ENCODE assay signal across 1 cellular context in genomic region chr3:129535075-129535474, GRCh38.
A peak's percentile ranks its signal among the peaks of the same experiment; 100 is the strongest.
TF ChIP-seq lines count a peak whose summit lies in the region.

No MANE protein-coding gene starts in this region.

TF ChIP-seq in HepG2, 621 proteins besides CTCF, POLR2A, EP300 and RAD21 (continued from another document):
- no peak for TF ChIP-seq BRF2 (CRISPR knock-in tag; IDR thresholded peaks at IDR 0.05)
- no peak for TF ChIP-seq NBN (conservative IDR thresholded peaks at IDR 0.05)
- no peak for TF ChIP-seq MAZ (IDR thresholded peaks at IDR 0.05; ENCODE audit: borderline replicate concordance, low read depth, low read length)
- TF ChIP-seq MAZ (CRISPR knock-in tag; IDR thresholded peaks at IDR 0.05; ENCODE audit: low read depth): no peak; the same call in 1 of the 2 replicates
- TF ChIP-seq PRDM15 (CRISPR knock-in tag; IDR thresholded peaks at IDR 0.05): no peak
- no peak for TF ChIP-seq BORCS8-MEF2B (CRISPR knock-in tag; IDR thresholded peaks at IDR 0.05)
- TF ChIP-seq FIP1L1 (IDR thresholded peaks at IDR 0.05; ENCODE audit: borderline replicate concordance, insufficient read depth, low read depth, low read length): no peak
- TF ChIP-seq ZNF446 (CRISPR knock-in tag; IDR thresholded peaks at IDR 0.05): no peak
- TF ChIP-seq ERF (CRISPR knock-in tag; IDR thresholded peaks at IDR 0.05): no peak
- peak; percentile 50 to 70 for TF ChIP-seq NR2F1 (CRISPR knock-in tag; IDR thresholded peaks at IDR 0.05)
- TF ChIP-seq FOXO1 (CRISPR knock-in tag; IDR thresholded peaks at IDR 0.05): no peak
- no peak for TF ChIP-seq ZNF567 (CRISPR knock-in tag; IDR thresholded peaks at IDR 0.05; ENCODE audit: borderline replicate concordance)
- no peak for TF ChIP-seq PCBP1 (IDR thresholded peaks at IDR 0.05; ENCODE audit: borderline replicate concordance, low read depth, low read length)
- peak; percentile 17; the same call in 1 of the 2 replicates for TF ChIP-seq SALL1 (CRISPR knock-in tag; IDR thresholded peaks at IDR 0.05)
- peak; percentile 14; the same call in 1 of the 2 replicates for TF ChIP-seq CBX5 (CRISPR knock-in tag; IDR thresholded peaks at IDR 0.05; ENCODE audit: borderline replicate concordance)
- no peak for TF ChIP-seq ZNF512B (CRISPR knock-in tag; IDR thresholded peaks at IDR 0.05; ENCODE audit: borderline replicate concordance)
- TF ChIP-seq BRD4 (CRISPR knock-in tag; IDR thresholded peaks at IDR 0.05): no peak
- TF ChIP-seq HMGXB4 (CRISPR knock-in tag; IDR thresholded peaks at IDR 0.05; ENCODE audit: borderline replicate concordance in 1 of 2, low read depth in 1 of 2): no peak
- no peak for TF ChIP-seq MNT (IDR thresholded peaks at IDR 0.05)
- TF ChIP-seq MYPOP (CRISPR knock-in tag; IDR thresholded peaks at IDR 0.05): no peak
- no peak for TF ChIP-seq ZNF607 (CRISPR knock-in tag; IDR thresholded peaks at IDR 0.05; ENCODE audit: borderline replicate concordance)
- no peak for TF ChIP-seq ZNF292 (CRISPR knock-in tag; IDR thresholded peaks at IDR 0.05; ENCODE audit: borderline replicate concordance, low read depth)
- TF ChIP-seq ISL2 (CRISPR knock-in tag; IDR thresholded peaks at IDR 0.05): peak; percentile 39; the same call in 1 of the 2 replicates
- TF ChIP-seq KAT8 (CRISPR knock-in tag; IDR thresholded peaks at IDR 0.05): no peak
- no peak for TF ChIP-seq ZNF34 (CRISPR knock-in tag; IDR thresholded peaks at IDR 0.05; ENCODE audit: borderline replicate concordance)
- 0 out of 2 replicates have a peak, but pooled peaks have one; percentile 15 for TF ChIP-seq ZNF263 (CRISPR knock-in tag; IDR thresholded peaks at IDR 0.05)
